ENCODE assay signal across 15 cellular contexts in the genomic region with DNA sequence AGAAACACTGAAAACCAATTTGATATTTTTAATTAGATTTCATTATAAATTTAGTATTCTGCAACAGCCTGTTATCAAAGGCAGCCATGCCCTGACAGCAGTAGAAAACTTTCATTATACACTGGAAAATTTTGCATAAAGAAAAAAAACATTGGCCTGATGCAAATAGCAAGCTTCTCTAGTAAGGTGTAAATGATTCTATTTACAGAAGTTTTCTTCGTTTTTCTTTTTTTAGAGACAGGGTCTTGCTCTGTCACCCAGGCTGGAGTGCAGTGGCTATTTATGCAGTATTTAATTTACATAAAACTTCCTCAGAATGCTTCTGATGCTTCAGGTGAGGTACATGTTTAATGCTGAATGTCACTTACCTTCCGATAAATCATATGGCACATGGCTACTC.
DNase-seq lines count a peak whose midpoint lies in the region; ATAC-seq and TF ChIP-seq lines count a peak whose summit lies in the region.
"Had no signal": no experiment of that assay in that cellular context is flagged by ENCODE, and none has a peak within 500 bp of the region (broad histone marks: within the 10 kb centered on the region; RNA-seq: fewer than 3 reads in every experiment).

No MANE protein-coding gene starts in this region.

- ATAC-seq in GM19328 (IDR thresholded peaks at IDR 0.05; ENCODE audit: unreplicated experiment) (peak; percentile 83), HG02610 (IDR thresholded peaks at IDR 0.05; ENCODE audit: unreplicated experiment) (peak; percentile 73), HG03439 (IDR thresholded peaks at IDR 0.05; ENCODE audit: unreplicated experiment) (peak; percentile 57)
- ATAC-seq: right cardiac atrium had no signal

- no peak overlapping the region for H4K12ac ChIP-seq in trophoblast cell (ENCODE audit: low read depth, low read length)

- no peak overlapping the region for H2BK120ac ChIP-seq in trophoblast cell (ENCODE audit: insufficient read depth, low read length, poor library complexity)

- H3K27me3 ChIP-seq in DOHH2 (ENCODE audit: control insufficient read depth, low read length) (no peaks in the 10 kb centered on the region), trophoblast cell (ENCODE audit: insufficient read depth, low read length) (no peaks in the 10 kb centered on the region)
- H3K27me3 ChIP-seq: ascending aorta had no signal

- H2BK12ac ChIP-seq in trophoblast cell (ENCODE audit: low read length), result no peak overlapping the region

- H3K9me2 ChIP-seq in DOHH2 (replicated peaks; ENCODE audit: control insufficient read depth, low read length), result no peaks in the 10 kb centered on the region

- no peak overlapping the region for H2BK5ac ChIP-seq in trophoblast cell (ENCODE audit: low read depth, low read length, poor library complexity)

- no CpG with 5 or more reads among the region's 2 CpGs for WGBS in trophoblast cell (ENCODE audit: extremely low coverage, insufficient coverage, insufficient read length)

- H3K4me3 ChIP-seq in DOHH2 (ENCODE audit: low read length) (peak overlapping the region; percentile 61), trophoblast cell (ENCODE audit: low read depth, low read length) (no peak overlapping the region)
- H3K4me3 ChIP-seq: ascending aorta had no signal

- no peak overlapping the region for H2AFZ ChIP-seq in trophoblast cell (ENCODE audit: insufficient read depth, low read length, poor library complexity)

- H3K4me2 ChIP-seq in DOHH2 (ENCODE audit: low read length) (peak overlapping the region; percentile 72), trophoblast cell (ENCODE audit: low read length) (no peak overlapping the region)

- H3K79me1 ChIP-seq in trophoblast cell (ENCODE audit: low read length), result no peaks in the 10 kb centered on the region

- H3K14ac ChIP-seq in trophoblast cell (ENCODE audit: low read length), result no peak overlapping the region

- peaks cover 33% of the 10 kb centered on the region for H3F3A ChIP-seq in DOHH2 (ENCODE audit: control insufficient read depth, insufficient read depth)

- H3K4ac ChIP-seq in trophoblast cell (ENCODE audit: low read depth, low read length), result no peak overlapping the region

- H3K27ac ChIP-seq in DOHH2 (ENCODE audit: low read depth, low read length), result peak overlapping the region; percentile 83
- no peak overlapping the region for H3K27ac ChIP-seq in trophoblast cell (ENCODE audit: low read depth, low read length)
- H3K27ac ChIP-seq: ascending aorta had no signal

- H3K9ac ChIP-seq in trophoblast cell (ENCODE audit: low read length), result no peak overlapping the region

- H3K23ac ChIP-seq in trophoblast cell (ENCODE audit: low read length), result no peak overlapping the region

- H4K91ac ChIP-seq in trophoblast cell (ENCODE audit: low read depth, low read length), result no peak overlapping the region

- H3K79me2 ChIP-seq in DOHH2 (ENCODE audit: control insufficient read depth, low read length) (peaks cover 10% of the 10 kb centered on the region), trophoblast cell (ENCODE audit: control insufficient read depth, insufficient read depth, low read length, poor library complexity) (no peaks in the 10 kb centered on the region)

- H3K36me3 ChIP-seq in DOHH2 (ENCODE audit: control insufficient read depth, low read length) (peaks cover 12% of the 10 kb centered on the region), trophoblast cell (ENCODE audit: control insufficient read depth in 1 of 2, insufficient read depth in 2 of 2, low read length in 2 of 2) (no peaks in the 10 kb centered on the region)
- H3K36me3 ChIP-seq: ascending aorta had no signal

- no peaks in the 10 kb centered on the region for H4K20me1 ChIP-seq in DOHH2 (ENCODE audit: control insufficient read depth, insufficient read depth, low read depth, low read length)

- H2AK5ac ChIP-seq in trophoblast cell (ENCODE audit: low read length), result no peak overlapping the region

- no peak for TF ChIP-seq CTCF in DOHH2 (IDR thresholded peaks at IDR 0.05; ENCODE audit: low read depth, low read length, poor library complexity, severe bottlenecking)

- H4K8ac ChIP-seq in trophoblast cell (ENCODE audit: low read depth, low read length), result no peak overlapping the region

- H3K9me3 ChIP-seq in DOHH2 (ENCODE audit: control insufficient read depth, insufficient read depth, low read length) (no peaks in the 10 kb centered on the region), trophoblast cell (ENCODE audit: insufficient read depth, low read depth, low read length) (no peaks in the 10 kb centered on the region)
- H3K9me3 ChIP-seq: ascending aorta had no signal

- DNase-seq in GM03348 (ENCODE audit: low spot score) (no peak), AG08395 (ENCODE audit: low spot score) (no peak), SW 1271 (lab: John Stamatoyannopoulos, UW) (no peak), trophoblast cell (no peak)
- DNase-seq: activated T-cell treated with anti-CD3 and anti-CD28 coated beads, Interleukin-2, amount 50 U/mL, for 1 hour; Calu3; naive B cell; NCI-H2227 treated with DMSO at 0.1 percent for 48 hours; right cardiac atrium; Right ventricle myocardium superior had no signal

- H3K4me1 ChIP-seq in DOHH2 (ENCODE audit: control insufficient read depth, low read length), result peaks cover 83% of the 10 kb centered on the region
- no peaks in the 10 kb centered on the region for H3K4me1 ChIP-seq in trophoblast cell (ENCODE audit: control insufficient read depth in 1 of 2, insufficient read depth in 2 of 2, low read length in 2 of 2)
- H3K4me1 ChIP-seq: ascending aorta had no signal

- H3K18ac ChIP-seq in trophoblast cell (ENCODE audit: low read length), result no peak overlapping the region
